Comparison of ENCODE assay signal across 8 cellular contexts in the genomic region with DNA sequence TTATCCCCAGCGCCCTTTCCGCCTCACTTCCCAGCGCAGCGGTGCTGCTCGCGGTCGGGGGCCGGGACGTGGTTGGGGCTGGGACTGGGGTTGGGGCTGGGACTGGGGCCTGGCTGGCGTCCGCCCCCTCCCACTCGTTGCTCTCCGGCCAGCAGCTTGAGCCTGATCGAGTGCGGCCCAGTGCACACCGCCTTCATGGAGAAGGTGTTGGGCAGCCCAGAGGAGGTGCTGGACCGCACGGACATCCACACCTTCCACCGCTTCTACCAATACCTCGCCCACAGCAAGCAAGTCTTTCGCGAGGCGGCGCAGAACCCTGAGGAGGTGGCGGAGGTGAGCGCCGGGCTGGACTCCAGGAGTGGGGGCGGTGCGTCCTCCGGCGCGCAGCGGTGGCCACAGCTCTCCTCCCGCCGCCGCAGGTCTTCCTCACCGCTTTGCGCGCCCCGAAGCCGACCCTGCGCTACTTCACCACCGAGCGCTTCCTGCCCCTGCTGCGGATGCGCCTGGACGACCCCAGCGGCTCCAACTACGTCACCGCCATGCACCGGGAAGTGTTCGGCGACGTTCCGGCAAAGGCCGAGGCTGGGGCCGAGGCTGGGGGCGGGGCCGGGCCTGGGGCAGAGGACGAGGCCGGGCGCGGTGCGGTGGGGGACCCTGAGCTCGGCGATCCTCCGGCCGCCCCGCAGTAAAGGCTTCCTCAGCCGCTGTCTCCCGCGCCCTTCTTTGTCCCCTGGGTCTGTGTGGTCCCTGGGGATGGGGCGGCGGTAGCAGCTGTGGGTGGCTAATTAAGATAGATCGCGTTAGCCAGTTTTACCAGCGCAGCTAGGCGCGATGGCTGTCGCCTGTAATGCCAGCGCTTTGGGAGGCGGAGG. TPM values are rescaled to one million over a fixed set of nuclear protein-coding genes. Genes with fewer than 3 reads are reported as not detected.
DNase-seq lines count a peak whose midpoint lies in the region; ATAC-seq and TF ChIP-seq lines count a peak whose summit lies in the region.

No MANE protein-coding gene starts in this region.

- TF ChIP-seq CTCF in tibial nerve (IDR thresholded peaks at IDR 0.05): no peak

- H3K9ac ChIP-seq in SK-N-MC (ENCODE audit: insufficient read length): peak overlapping the region; percentile 72

- H3K9me3 ChIP-seq in SK-N-MC (ENCODE audit: low read depth, low read length): no peaks in the 10 kb centered on the region
- no peaks in the 10 kb centered on the region for H3K9me3 ChIP-seq in tibial nerve

- no peaks in the 10 kb centered on the region for H3K36me3 ChIP-seq in SK-N-MC (ENCODE audit: insufficient read depth, low read length)
- peaks cover 0 to 14% (median 0%) of the 10 kb centered on the region in 3 donors for H3K36me3 ChIP-seq in tibial nerve

- H3K27ac ChIP-seq in SK-N-MC (no peak overlapping the region), tibial nerve (peak overlapping the region; percentile 75 to 92 (median 82))

- ATAC-seq in GM21825 (IDR thresholded peaks at IDR 0.05; ENCODE audit: unreplicated experiment): peak; percentile 74
- ATAC-seq in activated naive CD4-positive, alpha-beta T cell treated with anti-CD3 and anti-CD28 coated beads, Interleukin-2, amount 50 U/mL, for 72 hours: peak; percentile 91 to 92

- peaks cover 0 to 33% (median 11%) of the 10 kb centered on the region in 4 donors for H3K4me1 ChIP-seq in tibial nerve

- H3K36me3 Mint-ChIP-seq in activated naive CD4-positive, alpha-beta T cell treated with anti-CD3 and anti-CD28 coated beads, Interleukin-2, amount 50 U/mL, for 72 hours: peaks cover 0 to 6% of the 10 kb centered on the region in 2 donors

- WGBS in tibial nerve, 2 donors: 0 to 1% methylated on average over 38 to 67 of the region's 82 CpGs

- no peaks in the 10 kb centered on the region for H3K9me3 Mint-ChIP-seq in activated naive CD4-positive, alpha-beta T cell treated with anti-CD3 and anti-CD28 coated beads, Interleukin-2, amount 50 U/mL, for 72 hours

- TF ChIP-seq POLR2A in tibial nerve (IDR thresholded peaks at IDR 0.05): peak in 1 of 2 donors; percentile 70

- no peaks in the 10 kb centered on the region for H3K27me3 ChIP-seq in tibial nerve

- peak overlapping the region; percentile 78 for H3K4me3 ChIP-seq in SK-N-MC
- H3K4me3 ChIP-seq in tibial nerve: peak overlapping the region; percentile 67 to 88 (median 76)

- peak; percentile 87 for DNase-seq in Daoy (ENCODE audit: low read depth)
- peak; percentile 74 for DNase-seq in LoVo (ENCODE audit: low spot score)
- DNase-seq in SK-N-MC (ENCODE audit: low read depth, low spot score): no peak
- DNase-seq in activated naive CD4-positive, alpha-beta T cell treated with anti-CD3 and anti-CD28 coated beads, Interleukin-2, amount 50 U/mL, for 72 hours (ENCODE audit: low spot score in 2 of 2): peak; percentile 79 to 85
- peak; percentile 77 for DNase-seq in globus pallidus (ENCODE audit: low spot score)
- DNase-seq in nucleus accumbens (lab: John Stamatoyannopoulos, UW): peak in 55 of 56 donors; percentile 35 to 90 (median 70)
- peak; percentile 74 to 77 for DNase-seq in tibial nerve (ENCODE audit: low spot score in 2 of 2)

- peak; percentile 57 to 92 for TF ChIP-seq EP300 in tibial nerve (IDR thresholded peaks at IDR 0.05)

- H3K27ac Mint-ChIP-seq in activated naive CD4-positive, alpha-beta T cell treated with anti-CD3 and anti-CD28 coated beads, Interleukin-2, amount 50 U/mL, for 72 hours: peak overlapping the region; percentile 94 to 95

RNA-seq across cellular contexts. Expression of a gene that starts 1.8 kb away (rescaled TPM):
- total RNA-seq in Daoy (2014; rRNA removed; shearing (Covaris generic)): under 0.01 and 0.09 TPM in 2 replicates
- total RNA-seq in activated naive CD4-positive, alpha-beta T cell treated with anti-CD3 and anti-CD28 coated beads, Interleukin-2, amount 50 U/mL, for 72 hours: 1 to 10 TPM in 1 of 2 donors, under 1 TPM in 1; 0.76 to 1.7 TPM
- 1 to 10 TPM in 3 of 4 donors, under 1 TPM in 1; 0.78 to 4.4 (median 3.7) TPM for total RNA-seq in tibial nerve

RNA-seq across cellular contexts. Expression of a gene that starts 7.5 kb away (rescaled TPM):
- total RNA-seq in Daoy (2014; rRNA removed; shearing (Covaris generic)): 18.6 and 19.6 TPM in 2 replicates
- total RNA-seq in activated naive CD4-positive, alpha-beta T cell treated with anti-CD3 and anti-CD28 coated beads, Interleukin-2, amount 50 U/mL, for 72 hours: 100 to 1,000 TPM in 1 of 2 donors, 10 to 100 TPM in 1; 86.4 to 124 TPM
- total RNA-seq in tibial nerve: 10 to 100 TPM; 22.9 to 33.9 (median 25.5) TPM

RNA-seq across cellular contexts. Expression of a gene that starts 12.4 kb away (rescaled TPM):
- total RNA-seq in Daoy (2014; rRNA removed; shearing (Covaris generic)): 8.5 and 16.2 TPM in 2 replicates
- 10 to 100 TPM; 44.3 to 60.5 TPM for total RNA-seq in activated naive CD4-positive, alpha-beta T cell treated with anti-CD3 and anti-CD28 coated beads, Interleukin-2, amount 50 U/mL, for 72 hours
- total RNA-seq in tibial nerve: 10 to 100 TPM; 31.8 to 44.4 (median 39.1) TPM

RNA-seq across cellular contexts. Expression of a gene that starts 18.4 kb away (rescaled TPM):
- 10.5 and 14.2 TPM in 2 replicates for total RNA-seq in Daoy (2014; rRNA removed; shearing (Covaris generic))
- 10 to 100 TPM; 13.1 to 16.9 TPM for total RNA-seq in activated naive CD4-positive, alpha-beta T cell treated with anti-CD3 and anti-CD28 coated beads, Interleukin-2, amount 50 U/mL, for 72 hours
- 100 to 1,000 TPM in 1 of 4 donors, 10 to 100 TPM in 3; 52.3 to 115 (median 67.3) TPM for total RNA-seq in tibial nerve

RNA-seq across cellular contexts. Expression of a gene that starts 23.0 kb away (rescaled TPM):
- 17.4 and 32.3 TPM in 2 replicates for total RNA-seq in Daoy (2014; rRNA removed; shearing (Covaris generic))
- 10 to 100 TPM; 24.7 to 52.5 TPM for total RNA-seq in activated naive CD4-positive, alpha-beta T cell treated with anti-CD3 and anti-CD28 coated beads, Interleukin-2, amount 50 U/mL, for 72 hours
- 1 to 10 TPM; 4.9 to 9.0 (median 7.4) TPM for total RNA-seq in tibial nerve
